8 cellular contexts compared by ENCODE assay signal in genomic region chr16:1723450-1724147, GRCh38. TPM values are rescaled to one million over a fixed set of nuclear protein-coding genes. Genes with fewer than 3 reads are reported as not detected.
DNase-seq lines count a peak whose midpoint lies in the region; ATAC-seq and TF ChIP-seq lines count a peak whose summit lies in the region.

No MANE protein-coding gene starts in this region.

- H3K36me3 ChIP-seq in CD4-positive, CD25-positive, alpha-beta regulatory T cell (ENCODE audit: control insufficient read depth, insufficient read depth, low read length): peaks cover 26% of the 10 kb centered on the region
- peaks cover 30% of the 10 kb centered on the region for H3K36me3 ChIP-seq in lower lobe of right lung
- no peaks in the 10 kb centered on the region for H3K36me3 ChIP-seq in testis (ENCODE audit: low read depth, missing control alignments)

- CTCF ChIA-PET in HEK293T (lab: Yijun Ruan, JAX): interaction anchor here (0.6 to 1.5 kb wide), 9 partner anchors 11 to 994 kb away, joined by 3 to 18 read pairs (median 3); partner anchors contain the start of genes EME2, JPT2, MAPK8IP3 and NUBP2

- peaks cover 19% of the 10 kb centered on the region for H3K4me1 ChIP-seq in CD4-positive, CD25-positive, alpha-beta regulatory T cell (ENCODE audit: control insufficient read depth, insufficient read depth, low read length, poor library complexity, severe bottlenecking)
- H3K4me1 ChIP-seq in lower lobe of right lung (peaks cover 38% of the 10 kb centered on the region), testis (peaks cover 3% of the 10 kb centered on the region)

- WGBS in testis, 2 donors: 52 to 57% methylated on average over 6 of the region's 6 CpGs

- H3K9me3 Mint-ChIP-seq in CD4-positive, CD25-positive, alpha-beta regulatory T cell: peaks cover 0 to 3% (median 0%) of the 10 kb centered on the region in 7 donors
- H3K9me3 Mint-ChIP-seq in central memory CD8-positive, alpha-beta T cell: no peaks in the 10 kb centered on the region

- no peaks in the 10 kb centered on the region for H3K27me3 ChIP-seq in CD4-positive, CD25-positive, alpha-beta regulatory T cell (ENCODE audit: control insufficient read depth, insufficient read depth, low read length)
- no peaks in the 10 kb centered on the region for H3K27me3 ChIP-seq in lower lobe of right lung (ENCODE audit: low read depth)
- H3K27me3 ChIP-seq in testis: no peaks in the 10 kb centered on the region

- peak overlapping the region; percentile 61 to 92 (median 65) for H3K27ac Mint-ChIP-seq in CD4-positive, CD25-positive, alpha-beta regulatory T cell
- H3K27ac Mint-ChIP-seq in central memory CD8-positive, alpha-beta T cell (ENCODE audit: low read depth): peak overlapping the region; percentile 57

- no peaks in the 10 kb centered on the region for H3K27me3 Mint-ChIP-seq in CD4-positive, CD25-positive, alpha-beta regulatory T cell
- no peaks in the 10 kb centered on the region for H3K27me3 Mint-ChIP-seq in central memory CD8-positive, alpha-beta T cell

- no peak overlapping the region for H3K4me3 ChIP-seq in CD4-positive, CD25-positive, alpha-beta regulatory T cell (ENCODE audit: low read depth, low read length)
- no peak overlapping the region for H3K4me3 ChIP-seq in lower lobe of right lung
- no peak overlapping the region for H3K4me3 ChIP-seq in testis

- no peak overlapping the region for H3K27ac ChIP-seq in CD4-positive, CD25-positive, alpha-beta regulatory T cell (ENCODE audit: insufficient read depth, low read length, poor library complexity, severe bottlenecking)
- H3K27ac ChIP-seq in lower lobe of right lung (no peak overlapping the region), testis (no peak overlapping the region)

- H3K36me3 Mint-ChIP-seq in CD4-positive, CD25-positive, alpha-beta regulatory T cell: peaks cover 17% of the 10 kb centered on the region
- H3K36me3 Mint-ChIP-seq in central memory CD8-positive, alpha-beta T cell (ENCODE audit: insufficient read depth): peaks cover 6% of the 10 kb centered on the region

- DNase-seq in CD4-positive, CD25-positive, alpha-beta regulatory T cell: peak; percentile 22 to 42 (median 35)
- DNase-seq in HEK293T (ENCODE audit: extremely low spot score) (peak; percentile 67), T-helper 2 cell (peak in 4 of 5 experiments; percentile 18 to 24 (median 21)), lower lobe of right lung (no peak), testis (peak; percentile 65), NCI-H526 treated with DMSO at 0.1 percent for 48 hours (lab: John Stamatoyannopoulos, UW) (no peak)
- DNase-seq in central memory CD8-positive, alpha-beta T cell (ENCODE audit: low spot score in 2 of 2): peak in 1 of 2 donors; percentile 21

- intact Hi-C loops in lower lobe of right lung (cut with DNase I): no loop called here
- intact Hi-C loops in testis (cut with DNase I; ENCODE audit: low total_unique reads): no loop called here

- peaks cover 13 to 43% (median 29%) of the 10 kb centered on the region in 4 donors for H3K4me1 Mint-ChIP-seq in CD4-positive, CD25-positive, alpha-beta regulatory T cell
- H3K4me1 Mint-ChIP-seq in central memory CD8-positive, alpha-beta T cell: peaks cover 27% of the 10 kb centered on the region

- H3K9me3 ChIP-seq in CD4-positive, CD25-positive, alpha-beta regulatory T cell (ENCODE audit: control insufficient read depth in 2 of 2, low read length in 2 of 2): no peaks in the 10 kb centered on the region
- H3K9me3 ChIP-seq in lower lobe of right lung (no peaks in the 10 kb centered on the region), testis (no peaks in the 10 kb centered on the region)

- no peak for TF ChIP-seq POLR2A in testis (IDR thresholded peaks at IDR 0.05)

- no peak for ATAC-seq in CD4-positive, CD25-positive, alpha-beta regulatory T cell (ENCODE audit: low read depth in 2 of 2)
- no peak for ATAC-seq in central memory CD8-positive, alpha-beta T cell (replicated peaks; ENCODE audit: extremely low read depth, poor library complexity, severe bottlenecking)
- peak; percentile 50 to 58 for ATAC-seq in lower lobe of right lung
- no peak for ATAC-seq in GM21723 (IDR thresholded peaks at IDR 0.05; ENCODE audit: unreplicated experiment)

- H3K4me3 Mint-ChIP-seq in CD4-positive, CD25-positive, alpha-beta regulatory T cell: peak overlapping the region in 3 of 4 donors; percentile 8 to 60 (median 18)
- peak overlapping the region; percentile 38 for H3K4me3 Mint-ChIP-seq in central memory CD8-positive, alpha-beta T cell

- TF ChIP-seq CTCF in lower lobe of right lung (IDR thresholded peaks at IDR 0.05): peak; percentile 85
- TF ChIP-seq CTCF in testis (IDR thresholded peaks at IDR 0.05): peak; percentile 52 to 81 (median 63)

- POLR2A ChIA-PET in HEK293T (lab: Yijun Ruan, JAX): interaction anchor here (0.7 to 1.3 kb wide), 3 partner anchors 13 to 113 kb away, joined by 3 to 6 read pairs (median 3); no protein-coding TSS in a partner anchor

TF ChIP-seq in HEK293T, 16 proteins besides CTCF, POLR2A, EP300 and RAD21:
- TF ChIP-seq NFRKB (IDR thresholded peaks at IDR 0.05) (no peak), PKNOX1 (IDR thresholded peaks at IDR 0.05) (no peak), CTBP1 (IDR thresholded peaks at IDR 0.05; ENCODE audit: borderline replicate concordance) (no peak)

RNA-seq across cellular contexts. Expression of gene MAPK8IP3, which starts 17.6 kb away (rescaled TPM):
- total RNA-seq in CD4-positive, CD25-positive, alpha-beta regulatory T cell: 222 TPM
- polyA plus RNA-seq in CD4-positive, CD25-positive, alpha-beta regulatory T cell: 1 to 10 TPM in 3 of 4 donors, under 1 TPM in 1; 0.79 to 2.2 (median 1.2) TPM
- total RNA-seq in lower lobe of right lung: 63.0 TPM
- 100 to 1,000 TPM; 128 to 154 TPM for total RNA-seq in testis
- polyA plus RNA-seq in testis (ENCODE audit: insufficient read depth, low read depth, low replicate concordance): 52.7 TPM

RNA-seq across cellular contexts. Expression of gene JPT2, which starts 45.5 kb away (rescaled TPM):
- 13.7 TPM for total RNA-seq in CD4-positive, CD25-positive, alpha-beta regulatory T cell
- 10 to 100 TPM in 2 of 4 donors, 1 to 10 TPM in 2; 9.7 to 13.9 (median 10.2) TPM for polyA plus RNA-seq in CD4-positive, CD25-positive, alpha-beta regulatory T cell
- total RNA-seq in lower lobe of right lung: 53.1 TPM
- 10 to 100 TPM; 25.8 to 27.9 TPM for total RNA-seq in testis
- 45.2 TPM for polyA plus RNA-seq in testis (ENCODE audit: insufficient read depth, low read depth, low replicate concordance)

RNA-seq across cellular contexts. Expression of gene NME3, which starts 47.7 kb away (rescaled TPM):
- total RNA-seq in CD4-positive, CD25-positive, alpha-beta regulatory T cell: 45.1 TPM
- polyA plus RNA-seq in CD4-positive, CD25-positive, alpha-beta regulatory T cell: 100 to 1,000 TPM in 1 of 4 donors, 10 to 100 TPM in 3; 63.8 to 101 (median 75.0) TPM
- total RNA-seq in lower lobe of right lung: 56.5 TPM
- 100 to 1,000 TPM; 100 to 119 TPM for total RNA-seq in testis
- 29.3 TPM for polyA plus RNA-seq in testis (ENCODE audit: insufficient read depth, low read depth, low replicate concordance)

RNA-seq across cellular contexts. Expression of gene EME2, which starts 49.0 kb away (rescaled TPM):
- total RNA-seq in CD4-positive, CD25-positive, alpha-beta regulatory T cell: 19.0 TPM
- 1 to 10 TPM in 1 of 4 donors, under 1 TPM in 3; 0.57 to 1.1 (median 0.64) TPM for polyA plus RNA-seq in CD4-positive, CD25-positive, alpha-beta regulatory T cell
- total RNA-seq in lower lobe of right lung (15.5 TPM), testis (10 to 100 TPM; 20.3 to 34.2 TPM)
- 12.5 TPM for polyA plus RNA-seq in testis (ENCODE audit: insufficient read depth, low read depth, low replicate concordance)

RNA-seq across cellular contexts. Expression of gene MRPS34, which starts 49.3 kb away (rescaled TPM):
- total RNA-seq in CD4-positive, CD25-positive, alpha-beta regulatory T cell: 46.5 TPM
- 100 to 1,000 TPM; 143 to 176 (median 155) TPM for polyA plus RNA-seq in CD4-positive, CD25-positive, alpha-beta regulatory T cell
- total RNA-seq in lower lobe of right lung (58.0 TPM), testis (10 to 100 TPM; 66.5 to 81.6 TPM)
- polyA plus RNA-seq in testis (ENCODE audit: insufficient read depth, low read depth, low replicate concordance): 49.2 TPM

Comparison
In these comparisons a context has a peak if more than half of its experiments do, and no peak if none do; other contexts are left out.
1. ATAC-seq: peak in lower lobe of right lung (2 of 2); none in CD4-positive, CD25-positive, alpha-beta regulatory T cell (0 of 2), central memory CD8-positive, alpha-beta T cell (single experiment) and GM21723 (single experiment).
2. DNase-seq: peak in CD4-positive, CD25-positive, alpha-beta regulatory T cell (3 of 3), HEK293T (single experiment), T-helper 2 cell (4 of 5) and testis (single experiment); none in lower lobe of right lung (single experiment) and NCI-H526 treated with DMSO at 0.1 percent for 48 hours (single experiment).